In the genomic region with DNA sequence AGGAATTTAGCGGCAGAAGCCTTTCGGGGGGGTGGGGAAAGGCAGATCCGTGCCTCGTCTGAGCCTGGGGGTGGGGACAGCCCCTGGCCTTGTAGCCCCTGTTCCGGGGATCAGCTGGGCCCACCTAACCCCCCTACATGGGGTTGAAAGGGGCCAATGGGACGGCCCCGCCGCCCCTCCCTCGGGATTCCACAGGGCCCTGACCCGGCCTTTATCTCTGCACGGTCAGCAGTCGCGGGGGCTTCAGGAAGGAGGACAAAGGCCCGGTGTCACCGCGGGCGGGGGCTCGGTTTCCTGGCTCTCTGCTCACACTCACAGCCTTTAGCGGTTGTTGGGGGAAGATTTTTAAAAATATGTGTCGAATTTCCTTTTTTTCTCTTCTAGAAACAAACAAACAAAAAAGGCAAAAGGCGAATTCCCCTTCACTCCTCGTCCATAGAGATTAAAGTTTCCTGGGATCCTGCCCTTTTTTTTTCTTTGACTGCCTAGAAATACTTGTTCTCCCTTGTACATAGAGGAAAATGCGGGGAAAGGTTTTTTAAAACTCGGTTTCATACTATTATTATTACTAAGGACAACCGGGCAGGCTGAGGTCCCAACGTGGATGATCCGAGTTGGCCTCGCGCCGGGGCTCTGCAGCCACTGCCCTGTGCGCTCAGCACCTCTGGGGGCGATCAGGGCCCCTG, we compare ENCODE assay signal across 18 cellular contexts. TPM values are rescaled to one million over a fixed set of nuclear protein-coding genes. Genes with fewer than 3 reads are reported as not detected.
DNase-seq lines count a peak whose midpoint lies in the region; ATAC-seq, FAIRE-seq and TF ChIP-seq lines count a peak whose summit lies in the region.
"Had no signal": no experiment of that assay in that cellular context is flagged by ENCODE, and none has a peak within 500 bp of the region (broad histone marks: within the 10 kb centered on the region; RNA-seq: fewer than 3 reads in every experiment).

No MANE protein-coding gene starts in this region.

- H3K27me3 Mint-ChIP-seq in naive thymus-derived CD4-positive, alpha-beta T cell: peaks cover 69 to 98% (median 93%) of the 10 kb centered on the region in 5 donors

- DNase-seq in HepG2 (ENCODE audit: low spot score) (no peak), right lobe of liver (no peak), ecto neural progenitor cell (ENCODE audit: low spot score) (peak; percentile 55), dedifferentiated amniotic fluid mesenchymal stem cell (ENCODE audit: extremely low spot score) (no peak), testis (no peak), NCI-H2107 (lab: John Stamatoyannopoulos, UW) (no peak)
- DNase-seq in naive thymus-derived CD4-positive, alpha-beta T cell: no peak
- DNase-seq: ACHN, NCI-H748 treated with DMSO at 0.1 percent for 48 hours, T-helper 1 cell had no signal

- intact Hi-C loops in HepG2 (cut with micrococcal nuclease; ENCODE audit: unreplicated experiment): loop anchor here (5.0 kb wide), 1 partner anchor 1303 kb away; no protein-coding TSS in a partner anchor
- intact Hi-C loops in right lobe of liver (cut with DNase I): loop anchor here in 1 of 2 donors (5.0 kb wide), 1 partner anchor 388 kb away; no protein-coding TSS in a partner anchor
- intact Hi-C loops in naive thymus-derived CD4-positive, alpha-beta T cell (cut with micrococcal nuclease): loop anchor here in 1 of 2 donors (5.0 to 10.0 kb wide), 2 partner anchors 176 to 1923 kb away; no protein-coding TSS in a partner anchor
- intact Hi-C loops in testis (cut with DNase I; ENCODE audit: low total_unique reads): no loop called here

- in situ Hi-C loops in HepG2 (cut with HindIII; ENCODE audit: extremely low pct_ligation_motif_present, low pct_unique_long_range_greater_than_20kb): loop anchor here (5.0 kb wide), 3 partner anchors 38 to 388 kb away; no protein-coding TSS in a partner anchor

- FAIRE-seq in HepG2 (lab: Jason Lieb, UNC): no peak
- FAIRE-seq: GM18507, GM19239 had no signal

- no peaks in the 10 kb centered on the region for H3K36me3 ChIP-seq in HepG2 (replicated peaks in 1 of 2; ENCODE audit: control insufficient read depth in 1 of 2, insufficient read depth in 2 of 2, low read length in 2 of 2)
- H3K36me3 ChIP-seq in right lobe of liver: no peaks in the 10 kb centered on the region
- no peaks in the 10 kb centered on the region for H3K36me3 ChIP-seq in naive thymus-derived CD4-positive, alpha-beta T cell (ENCODE audit: control insufficient read depth in 2 of 3, insufficient read depth in 3 of 3, low read length in 3 of 3)
- H3K36me3 ChIP-seq in testis (ENCODE audit: low read depth, missing control alignments): no peaks in the 10 kb centered on the region

- no peak for TF ChIP-seq EP300 in HepG2 (IDR thresholded peaks at IDR 0.05; ENCODE audit: low read depth in 2 of 2, low read length in 2 of 2)
- no peak for TF ChIP-seq EP300 in HepG2 (CRISPR knock-in tag; IDR thresholded peaks at IDR 0.05; ENCODE audit: borderline replicate concordance)

- no peaks in the 10 kb centered on the region for H3K79me2 ChIP-seq in HepG2 (ENCODE audit: insufficient read depth, low read length)

- H3K9ac ChIP-seq in HepG2 (ENCODE audit: insufficient read depth, low read depth, low read length): no peak overlapping the region

- H3K4me1 ChIP-seq in HepG2 (ENCODE audit: insufficient read depth, low read length) (peaks cover 37% of the 10 kb centered on the region), right lobe of liver (peaks cover 0 to 35% (median 5%) of the 10 kb centered on the region in 4 donors), testis (peaks cover 6% of the 10 kb centered on the region)
- H3K4me1 ChIP-seq in naive thymus-derived CD4-positive, alpha-beta T cell (ENCODE audit: control insufficient read depth in 2 of 2, insufficient read depth in 2 of 2, low read length in 2 of 2): peaks cover 21 to 38% of the 10 kb centered on the region in 2 donors

- no peak overlapping the region for H2AFZ ChIP-seq in HepG2 (ENCODE audit: low read length)

- no TSS peak for BruUV-seq in HepG2 (replicated peaks; lab: Mats Ljungman, UMichigan)

- WGBS in HepG2 (ENCODE audit: low lambda C conversion rate): 13% methylated on average over 29 of the region's 32 CpGs
- WGBS in right lobe of liver (ENCODE audit: insufficient coverage, low coverage, low lambda C conversion rate, missing lambda C conversion rate): 3% methylated on average over 19 of the region's 32 CpGs
- WGBS in testis, 2 donors: 7 to 8% methylated on average over 25 to 32 of the region's 32 CpGs

- no peak overlapping the region; a peak in 1 of 6 replicates for H3K4me3 ChIP-seq in HepG2 (replicated peaks in 1 of 3; ENCODE audit: insufficient read depth in 1 of 3, low read depth in 2 of 3, low read length in 3 of 3)
- H3K4me3 ChIP-seq in right lobe of liver: no peak overlapping the region
- no peak overlapping the region for H3K4me3 ChIP-seq in naive thymus-derived CD4-positive, alpha-beta T cell (ENCODE audit: low read length)
- H3K4me3 ChIP-seq in testis: no peak overlapping the region

- H3K27ac ChIP-seq in HepG2 (ENCODE audit: extremely low read length, insufficient read depth, low read length): no peak overlapping the region
- no peak overlapping the region for H3K27ac ChIP-seq in right lobe of liver
- H3K27ac ChIP-seq in naive thymus-derived CD4-positive, alpha-beta T cell (ENCODE audit: low read depth, low read length): no peak overlapping the region
- H3K27ac ChIP-seq in testis: no peak overlapping the region

- no peak for TF ChIP-seq RAD21 in HepG2 (CRISPR knock-in tag; IDR thresholded peaks at IDR 0.05)

- H3K4me1 Mint-ChIP-seq in naive thymus-derived CD4-positive, alpha-beta T cell: peaks cover 25 to 51% (median 38%) of the 10 kb centered on the region in 7 donors

- ATAC-seq in HepG2 (no peak), right lobe of liver (no peak), HG03280 (IDR thresholded peaks at IDR 0.05; ENCODE audit: unreplicated experiment) (no peak)
- ATAC-seq in naive thymus-derived CD4-positive, alpha-beta T cell: no peak

- no peaks in the 10 kb centered on the region for H3K36me3 Mint-ChIP-seq in naive thymus-derived CD4-positive, alpha-beta T cell
- H3K36me3 Mint-ChIP-seq: activated naive CD8-positive, alpha-beta T cell treated with anti-CD3 and anti-CD28 coated beads, Interleukin-2, amount 10 ng/mL, durations not matched to agents 7 days and 5 days had no signal

- POLR2A ChIA-PET in HepG2 (lab: Yijun Ruan, JAX): no interaction called here
- POLR2A ChIA-PET in naive thymus-derived CD4-positive, alpha-beta T cell (lab: Charles Lee): no interaction called here

- CTCF ChIA-PET in HepG2 (lab: Yijun Ruan, JAX; ENCODE audit: low intra/inter-chr PET ratio, low total read pairs): no interaction called here
- CTCF ChIA-PET in naive thymus-derived CD4-positive, alpha-beta T cell (lab: Charles Lee): no interaction called here

- H3K27me3 ChIP-seq in HepG2 (ENCODE audit: control insufficient read depth in 1 of 2, insufficient read depth in 2 of 2, low read length in 2 of 2) (peaks cover 21 to 83% of the 10 kb centered on the region in 2 experiments), right lobe of liver (peaks cover 16 to 66% of the 10 kb centered on the region in 2 donors), testis (peaks cover 6% of the 10 kb centered on the region)
- peaks cover 20 to 68% of the 10 kb centered on the region in 2 donors for H3K27me3 ChIP-seq in naive thymus-derived CD4-positive, alpha-beta T cell (ENCODE audit: control insufficient read depth in 2 of 2, insufficient read depth in 2 of 2, low read length in 2 of 2)

- peak overlapping the region in 1 of 9 donors; percentile 37 for H3K27ac Mint-ChIP-seq in naive thymus-derived CD4-positive, alpha-beta T cell
- H3K27ac Mint-ChIP-seq: activated naive CD8-positive, alpha-beta T cell treated with anti-CD3 and anti-CD28 coated beads, Interleukin-2, amount 10 ng/mL, durations not matched to agents 7 days and 5 days; progenitor cell of endocrine pancreas had no signal

- no peaks in the 10 kb centered on the region for H4K20me1 ChIP-seq in HepG2 (ENCODE audit: insufficient read depth, low read length)

- H3K4me3 Mint-ChIP-seq in naive thymus-derived CD4-positive, alpha-beta T cell: peak overlapping the region in 8 of 10 donors; percentile 13 to 80 (median 68)

- peaks cover 0 to 3% (median 0%) of the 10 kb centered on the region in 11 donors for H3K9me3 Mint-ChIP-seq in naive thymus-derived CD4-positive, alpha-beta T cell
- H3K9me3 Mint-ChIP-seq: activated naive CD8-positive, alpha-beta T cell treated with anti-CD3 and anti-CD28 coated beads, Interleukin-2, amount 10 ng/mL, durations not matched to agents 7 days and 5 days had no signal

- TF ChIP-seq CTCF in HepG2 (CRISPR knock-in tag; IDR thresholded peaks at IDR 0.05): no peak
- no peak for TF ChIP-seq CTCF in right lobe of liver (IDR thresholded peaks at IDR 0.05)
- no peak for TF ChIP-seq CTCF in testis (IDR thresholded peaks at IDR 0.05)

- H3K9me3 ChIP-seq in HepG2 (ENCODE audit: low read length): no peaks in the 10 kb centered on the region
- no peaks in the 10 kb centered on the region for H3K9me3 ChIP-seq in right lobe of liver
- no peaks in the 10 kb centered on the region for H3K9me3 ChIP-seq in naive thymus-derived CD4-positive, alpha-beta T cell (ENCODE audit: control insufficient read depth in 2 of 3, low read length in 3 of 3)
- no peaks in the 10 kb centered on the region for H3K9me3 ChIP-seq in testis

- no peak for TF ChIP-seq POLR2A in HepG2 (IDR thresholded peaks at IDR 0.05; ENCODE audit: insufficient read depth in 1 of 2, low read depth in 2 of 2, low read length in 2 of 2)
- no peak for TF ChIP-seq POLR2A in right lobe of liver (IDR thresholded peaks at IDR 0.05)
- TF ChIP-seq POLR2A in testis (IDR thresholded peaks at IDR 0.05): no peak

- peak overlapping the region; percentile 23 for H3K4me2 ChIP-seq in HepG2 (ENCODE audit: low read depth, low read length)

RNA-seq across cellular contexts. Expression of a gene that starts 7.9 kb away (rescaled TPM):
- not detected in 2 replicates for total RNA-seq in HepG2 (2016; rRNA removed; fragmentation: Illumina TruSeq; extraction: Trizol)
- total RNA-seq in HepG2 (2016; cell fraction: cytosol; rRNA removed; fragmentation: Illumina TruSeq; extraction: Trizol; ENCODE audit: low read depth): not detected in 2 replicates
- not detected in 2 replicates for total RNA-seq in HepG2 (2016; cell fraction: insoluble cytoplasmic fraction; rRNA removed; fragmentation: Illumina TruSeq; extraction: Trizol)
- not detected in 2 replicates for total RNA-seq in HepG2 (2016; cell fraction: membrane; rRNA removed; fragmentation: Illumina TruSeq; extraction: Trizol)
- not detected in 2 replicates for total RNA-seq in HepG2 (2016; cell fraction: nucleus; rRNA removed; fragmentation: Illumina TruSeq; extraction: Trizol)
- polyA plus RNA-seq in HepG2 (2011; rRNA removed): not detected in 2 replicates
- not detected in 2 replicates for polyA plus RNA-seq in HepG2 (2011; cell fraction: cytosol; rRNA removed)
- not detected in 2 replicates for polyA plus RNA-seq in HepG2 (2011; cell fraction: nucleus; rRNA removed)
- not detected in 2 replicates for polyA plus RNA-seq in HepG2 (2012)
- not detected in 2 replicates for polyA plus RNA-seq in HepG2 (2016; cell fraction: cytosol; fragmentation: Illumina TruSeq; extraction: Trizol; ENCODE audit: low read depth)
- polyA plus RNA-seq in HepG2 (2016; cell fraction: insoluble cytoplasmic fraction; fragmentation: Illumina TruSeq; extraction: Trizol; ENCODE audit: low read depth): not detected in 2 replicates
- not detected in 2 replicates for polyA plus RNA-seq in HepG2 (2016; cell fraction: membrane; fragmentation: Illumina TruSeq; extraction: Trizol; ENCODE audit: low read depth)
- polyA plus RNA-seq in HepG2 (2016; cell fraction: nucleus; fragmentation: Illumina TruSeq; extraction: Trizol; ENCODE audit: insufficient read depth, low read depth): not detected in 2 replicates
- 0.04 and 3.0 TPM in 2 replicates for polyA minus RNA-seq in HepG2 (2011; rRNA and poly(A)+ RNA removed; ENCODE audit: low replicate concordance)
- 0.18 TPM in 1 of 2 replicates, not detected in the other for polyA minus RNA-seq in HepG2 (2011; cell fraction: cytosol; rRNA and poly(A)+ RNA removed)
- polyA minus RNA-seq in HepG2 (2011; cell fraction: nucleus; rRNA and poly(A)+ RNA removed): not detected in 2 replicates
- not detected for total RNA-seq in right lobe of liver
- total RNA-seq in naive thymus-derived CD4-positive, alpha-beta T cell: not detected
- polyA plus RNA-seq in naive thymus-derived CD4-positive, alpha-beta T cell: not detected
- total RNA-seq in testis: 1 to 10 TPM; 1.9 to 2.6 TPM
- polyA plus RNA-seq in testis (ENCODE audit: insufficient read depth, low read depth, low replicate concordance): 1.3 TPM
- total RNA-seq: activated naive CD8-positive, alpha-beta T cell treated with anti-CD3 and anti-CD28 coated beads, Interleukin-2, amount 10 ng/mL, durations not matched to agents 7 days and 5 days; HT-29 had no signal

RNA-seq across cellular contexts. Expression of a gene that starts 8.0 kb away (rescaled TPM):
- not detected in 2 replicates for total RNA-seq in HepG2 (2016; rRNA removed; fragmentation: Illumina TruSeq; extraction: Trizol)
- not detected in 2 replicates for total RNA-seq in HepG2 (2016; cell fraction: cytosol; rRNA removed; fragmentation: Illumina TruSeq; extraction: Trizol; ENCODE audit: low read depth)
- not detected in 2 replicates for total RNA-seq in HepG2 (2016; cell fraction: insoluble cytoplasmic fraction; rRNA removed; fragmentation: Illumina TruSeq; extraction: Trizol)
- not detected in 2 replicates for total RNA-seq in HepG2 (2016; cell fraction: membrane; rRNA removed; fragmentation: Illumina TruSeq; extraction: Trizol)
- not detected in 2 replicates for total RNA-seq in HepG2 (2016; cell fraction: nucleus; rRNA removed; fragmentation: Illumina TruSeq; extraction: Trizol)
- polyA plus RNA-seq in HepG2 (2011; rRNA removed): 0.03 TPM in 1 of 2 replicates, not detected in the other
- not detected in 2 replicates for polyA plus RNA-seq in HepG2 (2011; cell fraction: cytosol; rRNA removed)
- 0.03 and 0.10 TPM in 2 replicates for polyA plus RNA-seq in HepG2 (2011; cell fraction: nucleus; rRNA removed)
- polyA plus RNA-seq in HepG2 (2012): not detected in 2 replicates
- not detected in 2 replicates for polyA plus RNA-seq in HepG2 (2016; cell fraction: cytosol; fragmentation: Illumina TruSeq; extraction: Trizol; ENCODE audit: low read depth)
- polyA plus RNA-seq in HepG2 (2016; cell fraction: insoluble cytoplasmic fraction; fragmentation: Illumina TruSeq; extraction: Trizol; ENCODE audit: low read depth): not detected in 2 replicates
- not detected in 2 replicates for polyA plus RNA-seq in HepG2 (2016; cell fraction: membrane; fragmentation: Illumina TruSeq; extraction: Trizol; ENCODE audit: low read depth)
- not detected in 2 replicates for polyA plus RNA-seq in HepG2 (2016; cell fraction: nucleus; fragmentation: Illumina TruSeq; extraction: Trizol; ENCODE audit: insufficient read depth, low read depth)
- polyA minus RNA-seq in HepG2 (2011; rRNA and poly(A)+ RNA removed; ENCODE audit: low replicate concordance): 9.2 TPM in 1 of 2 replicates, not detected in the other
- polyA minus RNA-seq in HepG2 (2011; cell fraction: cytosol; rRNA and poly(A)+ RNA removed): not detected in 2 replicates
- polyA minus RNA-seq in HepG2 (2011; cell fraction: nucleus; rRNA and poly(A)+ RNA removed): not detected in 2 replicates
- not detected for total RNA-seq in right lobe of liver
- not detected for total RNA-seq in naive thymus-derived CD4-positive, alpha-beta T cell
- not detected for polyA plus RNA-seq in naive thymus-derived CD4-positive, alpha-beta T cell
- total RNA-seq in testis: 1 to 10 TPM; 2.7 to 2.8 TPM
- 2.3 TPM for polyA plus RNA-seq in testis (ENCODE audit: insufficient read depth, low read depth, low replicate concordance)
- total RNA-seq: activated naive CD8-positive, alpha-beta T cell treated with anti-CD3 and anti-CD28 coated beads, Interleukin-2, amount 10 ng/mL, durations not matched to agents 7 days and 5 days; cardiac septum; HT-29; progenitor cell of endocrine pancreas; RPMI7951 had no signal
